Comparison of ENCODE assay signal across 8 cellular contexts in the genomic region with DNA sequence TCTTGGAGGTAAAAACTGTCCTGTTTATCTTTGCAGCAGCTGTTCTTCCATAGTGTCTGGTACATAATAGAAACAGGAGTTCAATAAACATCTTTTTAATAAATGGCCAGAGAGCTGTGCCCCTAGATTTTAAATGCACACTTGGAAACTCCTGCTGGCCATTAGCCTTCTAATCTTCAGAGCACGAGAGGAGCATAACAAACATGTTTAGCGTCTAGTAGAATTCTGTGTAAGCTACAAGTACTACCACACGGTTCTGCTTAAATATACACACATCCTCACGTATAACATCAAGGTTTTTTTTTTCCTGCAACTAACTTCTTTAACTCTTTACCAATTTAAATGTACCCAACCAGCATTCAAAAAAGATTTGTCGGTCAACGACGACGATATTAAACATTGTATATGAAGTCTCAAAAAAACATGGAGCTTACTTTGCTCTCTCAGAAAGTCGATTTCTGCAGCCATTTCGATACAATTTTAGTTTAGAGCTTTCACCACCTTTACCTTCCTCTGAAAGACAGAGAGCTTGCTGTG. TPM values are rescaled to one million over a fixed set of nuclear protein-coding genes. Genes with fewer than 3 reads are reported as not detected.
DNase-seq lines count a peak whose midpoint lies in the region; ATAC-seq and TF ChIP-seq lines count a peak whose summit lies in the region.

No MANE protein-coding gene starts in this region.

- no peak overlapping the region for H3K27ac Mint-ChIP-seq in endodermal cell
- no peak overlapping the region for H3K27ac Mint-ChIP-seq in activated naive CD8-positive, alpha-beta T cell treated with anti-CD3 and anti-CD28 coated beads for 36 hours

- TF ChIP-seq RAD21 in neural cell (conservative IDR thresholded peaks at IDR 0.05): no peak

- TF ChIP-seq POLR2A in NB4 (IDR thresholded peaks at IDR 0.05; ENCODE audit: extremely low read depth, insufficient read length): no peak

- no peaks in the 10 kb centered on the region for H3K9me3 ChIP-seq in endodermal cell (ENCODE audit: control insufficient read depth, low read length)
- H3K9me3 ChIP-seq in neural cell (ENCODE audit: low read length): no peaks in the 10 kb centered on the region

- H3K27ac ChIP-seq in C4-2B: peak overlapping the region; percentile 92
- peak overlapping the region; percentile 91 for H3K27ac ChIP-seq in endodermal cell (ENCODE audit: low read depth, low read length)
- peak overlapping the region; percentile 85 for H3K27ac ChIP-seq in neural cell (ENCODE audit: low read length)

- H3F3A ChIP-seq in neural cell (ENCODE audit: insufficient read depth, low read length, poor library complexity, severe bottlenecking): no peaks in the 10 kb centered on the region

- H2AFZ ChIP-seq in neural cell (ENCODE audit: low read depth, low read length): peak overlapping the region; percentile 65

- H3K4me3 Mint-ChIP-seq in endodermal cell: no peak overlapping the region
- H3K4me3 Mint-ChIP-seq in activated naive CD8-positive, alpha-beta T cell treated with anti-CD3 and anti-CD28 coated beads for 36 hours: no peak overlapping the region

- DNase-seq in NB4 (ENCODE audit: low read depth): peak; percentile 32
- no peak for DNase-seq in endodermal cell
- no peak for DNase-seq in NCI-H2196 treated with DMSO at 0.1 percent for 48 hours (lab: John Stamatoyannopoulos, UW; ENCODE audit: unreplicated experiment)
- no peak for DNase-seq in activated naive CD8-positive, alpha-beta T cell treated with anti-CD3 and anti-CD28 coated beads for 36 hours

- WGBS in endodermal cell (ENCODE audit: insufficient coverage in 1 of 2, insufficient read length in 1 of 2), 2 experiments: 0 to 1% methylated on average over 9 to 10 of the region's 10 CpGs

- no peaks in the 10 kb centered on the region for H3K36me3 Mint-ChIP-seq in endodermal cell (ENCODE audit: low read depth)
- peaks cover 6% of the 10 kb centered on the region for H3K36me3 Mint-ChIP-seq in activated naive CD8-positive, alpha-beta T cell treated with anti-CD3 and anti-CD28 coated beads for 36 hours

- peak overlapping the region; percentile 98 for H3K4me3 ChIP-seq in NB4 (ENCODE audit: low read depth, low read length)
- peak overlapping the region; percentile 93 for H3K4me3 ChIP-seq in endodermal cell (ENCODE audit: low read length)
- H3K4me3 ChIP-seq in neural cell (ENCODE audit: low read length): peak overlapping the region; percentile 83

- H3K27me3 ChIP-seq in endodermal cell (ENCODE audit: control insufficient read depth, insufficient read depth, low read length, poor library complexity, severe bottlenecking) (no peaks in the 10 kb centered on the region), neural cell (ENCODE audit: insufficient read depth, low read depth, low read length) (no peaks in the 10 kb centered on the region)

- H3K4me1 Mint-ChIP-seq in endodermal cell: peaks cover 11% of the 10 kb centered on the region
- H3K4me1 Mint-ChIP-seq in activated naive CD8-positive, alpha-beta T cell treated with anti-CD3 and anti-CD28 coated beads for 36 hours: peaks cover 29% of the 10 kb centered on the region

- TF ChIP-seq CTCF in C4-2B (conservative IDR thresholded peaks at IDR 0.05): no peak
- no peak for TF ChIP-seq CTCF in NB4 (IDR thresholded peaks at IDR 0.05; ENCODE audit: low read depth, low read length)
- no peak for TF ChIP-seq CTCF in endodermal cell (conservative IDR thresholded peaks at IDR 0.05)
- no peak for TF ChIP-seq CTCF in neural cell (IDR thresholded peaks at IDR 0.05; ENCODE audit: poor library complexity, severe bottlenecking)

- no peaks in the 10 kb centered on the region for H3K36me3 ChIP-seq in endodermal cell (ENCODE audit: control insufficient read depth, insufficient read depth, low read length)
- no peaks in the 10 kb centered on the region for H3K36me3 ChIP-seq in neural cell (ENCODE audit: insufficient read depth, low read length)

- no peak for ATAC-seq in GM18907 (IDR thresholded peaks at IDR 0.05; ENCODE audit: unreplicated experiment)
- ATAC-seq in GM21528 (IDR thresholded peaks at IDR 0.05; ENCODE audit: low FRiP score, unreplicated experiment): no peak

- TF ChIP-seq EP300 in neural cell (conservative IDR thresholded peaks at IDR 0.05; ENCODE audit: poor library complexity, severe bottlenecking): no peak

- no peaks in the 10 kb centered on the region for H3K9me3 Mint-ChIP-seq in endodermal cell
- H3K9me3 Mint-ChIP-seq in activated naive CD8-positive, alpha-beta T cell treated with anti-CD3 and anti-CD28 coated beads for 36 hours: no peaks in the 10 kb centered on the region

- H3K27me3 Mint-ChIP-seq in endodermal cell (ENCODE audit: insufficient read depth): no peaks in the 10 kb centered on the region
- no peaks in the 10 kb centered on the region for H3K27me3 Mint-ChIP-seq in activated naive CD8-positive, alpha-beta T cell treated with anti-CD3 and anti-CD28 coated beads for 36 hours

- H3K4me2 ChIP-seq in neural cell (ENCODE audit: low read length): peak overlapping the region; percentile 90

- H3K4me1 ChIP-seq in endodermal cell (ENCODE audit: control insufficient read depth, insufficient read depth, low read length): no peaks in the 10 kb centered on the region

- no peaks in the 10 kb centered on the region for H4K20me1 ChIP-seq in neural cell (ENCODE audit: insufficient read depth)

- H3K79me2 ChIP-seq in neural cell (replicated peaks; ENCODE audit: insufficient read depth, low read length): peaks cover 34% of the 10 kb centered on the region

- H3K9ac ChIP-seq in endodermal cell (ENCODE audit: extremely low read depth, low read length, poor library complexity, severe bottlenecking) (peak overlapping the region; percentile 69), neural cell (ENCODE audit: low read length) (peak overlapping the region; percentile 78)

- no peaks in the 10 kb centered on the region for H3K9me2 ChIP-seq in neural cell (ENCODE audit: insufficient read depth, low read length)

TF ChIP-seq in neural cell, 6 proteins besides CTCF, POLR2A, EP300 and RAD21:
- no peak for TF ChIP-seq REST (IDR thresholded peaks at IDR 0.05; ENCODE audit: borderline replicate concordance)
- TF ChIP-seq TAF1 (IDR thresholded peaks at IDR 0.05; ENCODE audit: low read depth): no peak
- TF ChIP-seq MXI1 (conservative IDR thresholded peaks at IDR 0.05; ENCODE audit: poor library complexity, severe bottlenecking): no peak
- TF ChIP-seq EZH2 (IDR thresholded peaks at IDR 0.05; ENCODE audit: borderline replicate concordance, insufficient read depth, low read length, poor library complexity, severe bottlenecking): no peak
- TF ChIP-seq POLR2AphosphoS5 (IDR thresholded peaks at IDR 0.05): no peak
- no peak for TF ChIP-seq SMC3 (conservative IDR thresholded peaks at IDR 0.05; ENCODE audit: poor library complexity)

RNA-seq across cellular contexts. Expression of gene SCLT1, which starts 0.6 kb away (rescaled TPM):
- total RNA-seq in endodermal cell: 10 to 100 TPM; 11.4 to 12.0 TPM
- 13.9 TPM for polyA plus RNA-seq in endodermal cell (2013, experiment 1 of 2)
- 15.5 TPM for polyA plus RNA-seq in endodermal cell (2013, experiment 2 of 2)
- 10.2 and 12.8 TPM in 2 replicates for polyA plus RNA-seq in neural cell
- polyA minus RNA-seq in neural cell: 41.1 and 54.0 TPM in 2 replicates
- total RNA-seq in activated naive CD8-positive, alpha-beta T cell treated with anti-CD3 and anti-CD28 coated beads for 36 hours: 10 to 100 TPM; 19.2 to 19.7 TPM

RNA-seq across cellular contexts. Expression of gene C4orf33, which starts 3.2 kb away (rescaled TPM):
- total RNA-seq in endodermal cell: 1 to 10 TPM; 3.6 to 6.1 TPM
- 13.0 TPM for polyA plus RNA-seq in endodermal cell (2013, experiment 1 of 2)
- polyA plus RNA-seq in endodermal cell (2013, experiment 2 of 2): 12.0 TPM
- 39.6 and 42.2 TPM in 2 replicates for polyA plus RNA-seq in neural cell
- 21.2 and 21.7 TPM in 2 replicates for polyA minus RNA-seq in neural cell
- total RNA-seq in activated naive CD8-positive, alpha-beta T cell treated with anti-CD3 and anti-CD28 coated beads for 36 hours: 10 to 100 TPM; 13.6 to 14.6 TPM
